11 cellular contexts compared by ENCODE assay signal in the genomic region with DNA sequence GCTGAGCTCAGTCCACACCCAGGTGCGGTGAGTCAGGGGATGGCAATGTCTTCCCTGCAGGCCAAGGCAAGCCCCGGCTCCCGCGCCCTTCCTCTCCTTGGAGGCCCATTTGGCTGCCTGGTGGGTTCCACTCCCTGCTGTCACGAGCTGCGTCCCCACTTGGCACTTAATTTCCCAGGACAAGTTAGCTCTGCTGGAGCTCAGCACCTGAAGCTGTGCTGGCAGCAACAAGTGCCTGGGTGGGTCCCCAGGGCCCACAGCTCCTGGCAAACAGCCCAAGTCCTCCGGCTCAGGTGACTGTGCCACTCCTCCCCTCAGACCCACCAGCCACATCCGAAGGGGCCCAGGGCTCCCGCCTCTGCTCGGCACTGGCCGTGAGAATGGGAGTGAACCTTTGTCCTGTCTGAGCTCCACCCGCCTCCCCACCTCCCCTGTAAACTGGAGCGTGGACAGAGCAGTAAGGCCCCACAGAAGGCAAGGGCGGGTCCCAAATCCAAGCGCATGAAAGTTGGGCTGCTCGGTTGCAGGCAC. TPM values are rescaled to one million over a fixed set of nuclear protein-coding genes. Genes with fewer than 3 reads are reported as not detected.
DNase-seq lines count a peak whose midpoint lies in the region; ATAC-seq and TF ChIP-seq lines count a peak whose summit lies in the region.
"Had no signal": no experiment of that assay in that cellular context is flagged by ENCODE, and none has a peak within 500 bp of the region (broad histone marks: within the 10 kb centered on the region; RNA-seq: fewer than 3 reads in every experiment).

No MANE protein-coding gene starts in this region.

- H3K4me3 ChIP-seq in epithelial cell of esophagus (ENCODE audit: low read length), result no peak overlapping the region

- no peak overlapping the region for H3K4me3 Mint-ChIP-seq in progenitor cell of endocrine pancreas (ENCODE audit: low read depth)
- H3K4me3 Mint-ChIP-seq in osteocyte (ENCODE audit: unreplicated experiment), result no peak overlapping the region
- H3K4me3 Mint-ChIP-seq: CD8-positive, alpha-beta T cell; memory B cell had no signal

- H3K27me3 Mint-ChIP-seq in progenitor cell of endocrine pancreas (no peaks in the 10 kb centered on the region), osteocyte (ENCODE audit: unreplicated experiment) (no peaks in the 10 kb centered on the region)
- H3K27me3 Mint-ChIP-seq: memory B cell had no signal

- H3K27ac Mint-ChIP-seq in progenitor cell of endocrine pancreas (peak overlapping the region; percentile 89), osteocyte (ENCODE audit: unreplicated experiment) (no peak overlapping the region)
- H3K27ac Mint-ChIP-seq: CD8-positive, alpha-beta T cell had no signal

- DNase-seq in DMS79 (lab: John Stamatoyannopoulos, UW) (peak; percentile 86), NCI-H2107 (lab: John Stamatoyannopoulos, UW) (peak; percentile 96), epithelial cell of esophagus (ENCODE audit: low read depth) (peak; percentile 99), progenitor cell of endocrine pancreas (ENCODE audit: low spot score, unreplicated experiment) (no peak), osteocyte (ENCODE audit: extremely low spot score, unreplicated experiment) (no peak), SKM-1 treated with dmso at 0.1 percent for 144 hours (lab: John Stamatoyannopoulos, UW; ENCODE audit: unreplicated experiment) (no peak)
- DNase-seq: stimulated activated CD4-positive, alpha-beta T cell treated with anti-CD3 and anti-CD28 coated beads, Interleukin-15, amount 100 ng/mL, for 24 hours had no signal

- H3K9me3 Mint-ChIP-seq in progenitor cell of endocrine pancreas (ENCODE audit: low read depth) (peaks cover 8% of the 10 kb centered on the region), osteocyte (ENCODE audit: unreplicated experiment) (no peaks in the 10 kb centered on the region)

- ATAC-seq in HG02642 (IDR thresholded peaks at IDR 0.05; ENCODE audit: poor library complexity, unreplicated experiment) (no peak), GM21529 (IDR thresholded peaks at IDR 0.05; ENCODE audit: unreplicated experiment) (no peak)
- ATAC-seq: CD8-positive, alpha-beta T cell had no signal

- no peaks in the 10 kb centered on the region for H3K4me1 Mint-ChIP-seq in progenitor cell of endocrine pancreas (ENCODE audit: low read depth)
- H3K4me1 Mint-ChIP-seq in osteocyte (ENCODE audit: unreplicated experiment), result peaks cover 9% of the 10 kb centered on the region

- no peak for TF ChIP-seq CTCF in epithelial cell of esophagus (IDR thresholded peaks at IDR 0.05; ENCODE audit: insufficient read depth, low read depth, low read length, missing control alignments)
- no peak for TF ChIP-seq CTCF in progenitor cell of endocrine pancreas (IDR thresholded peaks at IDR 0.05; ENCODE audit: unreplicated experiment)
- TF ChIP-seq CTCF in osteocyte (IDR thresholded peaks at IDR 0.05), result no peak

- peaks cover 22% of the 10 kb centered on the region for H3K36me3 Mint-ChIP-seq in progenitor cell of endocrine pancreas (ENCODE audit: insufficient read depth)
- H3K36me3 Mint-ChIP-seq in osteocyte (ENCODE audit: unreplicated experiment), result peaks cover 12% of the 10 kb centered on the region
- H3K36me3 Mint-ChIP-seq: CD8-positive, alpha-beta T cell had no signal

RNA-seq across cellular contexts. Expression of a gene that starts 16.9 kb away (rescaled TPM):
- total RNA-seq in progenitor cell of endocrine pancreas (248 and 252 TPM in 2 replicates), osteocyte (201 and 204 TPM in 2 replicates)

RNA-seq across cellular contexts. Expression of a gene that starts 36.7 kb away (rescaled TPM):
- total RNA-seq in progenitor cell of endocrine pancreas, result 1,160 and 1,251 TPM in 2 replicates
- 1,013 and 1,039 TPM in 2 replicates for total RNA-seq in osteocyte

RNA-seq across cellular contexts. Expression of a gene that starts 47.4 kb away (rescaled TPM):
- total RNA-seq in progenitor cell of endocrine pancreas (66.2 and 67.1 TPM in 2 replicates), osteocyte (82.6 and 83.9 TPM in 2 replicates)

RNA-seq across cellular contexts. Expression of a gene that starts 56.9 kb away (rescaled TPM):
- total RNA-seq in progenitor cell of endocrine pancreas, result 20.4 and 21.7 TPM in 2 replicates
- 7.8 and 8.8 TPM in 2 replicates for total RNA-seq in osteocyte

Comparison
In these comparisons a context has a peak if more than half of its experiments do, and no peak if none do; other contexts are left out.
1. DNase-seq: peak in DMS79 (single experiment), NCI-H2107 (single experiment) and epithelial cell of esophagus (single experiment); none in progenitor cell of endocrine pancreas (single experiment), osteocyte (single experiment) and SKM-1 treated with dmso at 0.1 percent for 144 hours (single experiment).